Comparison of ENCODE assay signal across 8 cellular contexts in genomic region chr5:111757582-111758283, GRCh38. TPM values are rescaled to one million over a fixed set of nuclear protein-coding genes. Genes with fewer than 3 reads are reported as not detected.
DNase-seq lines count a peak whose midpoint lies in the region; ATAC-seq and TF ChIP-seq lines count a peak whose summit lies in the region.

No MANE protein-coding gene starts in this region.

- H3K4me3 ChIP-seq in kidney epithelial cell (ENCODE audit: low read depth, low read length) = peak overlapping the region; percentile 61

- no peaks in the 10 kb centered on the region for H3K36me3 ChIP-seq in kidney epithelial cell (ENCODE audit: control insufficient read depth, insufficient read depth, low read length)

- ATAC-seq in GM18873 (IDR thresholded peaks at IDR 0.05; ENCODE audit: low FRiP score, unreplicated experiment) (peak; percentile 71), HG03108 (IDR thresholded peaks at IDR 0.05; ENCODE audit: unreplicated experiment) (peak; percentile 70)

- peak; percentile 91 for DNase-seq in AG08396 (ENCODE audit: low spot score)
- peak; percentile 91 for DNase-seq in NCI-H2196 (lab: John Stamatoyannopoulos, UW; ENCODE audit: unreplicated experiment)
- peak; percentile 63 for DNase-seq in activated CD4-positive, CD25-positive, alpha-beta regulatory T cell treated with anti-CD3 and anti-CD28 coated beads, Interleukin-2, amount 50 U/mL, for 72 hours
- DNase-seq in cerebellar cortex (ENCODE audit: low spot score) = peak; percentile 82
- DNase-seq in kidney epithelial cell (ENCODE audit: low read depth) = no peak
- peak; percentile 88 for DNase-seq in stimulated activated CD4-positive, alpha-beta T cell treated with anti-CD3 and anti-CD28 coated beads, Interleukin-15, amount 100 ng/mL, for 24 hours

- no peak for TF ChIP-seq CTCF in kidney epithelial cell (IDR thresholded peaks at IDR 0.05; ENCODE audit: insufficient read depth, low read length, poor library complexity, severe bottlenecking)

- H3K27me3 ChIP-seq in kidney epithelial cell (ENCODE audit: control insufficient read depth, insufficient read depth, low read length) = no peaks in the 10 kb centered on the region

RNA-seq across cellular contexts. Expression of gene NREP, which starts 0.7 kb away (rescaled TPM):
- total RNA-seq in kidney epithelial cell = 140 and 154 TPM in 2 replicates
